11 cellular contexts compared by ENCODE assay signal in the genomic region with DNA sequence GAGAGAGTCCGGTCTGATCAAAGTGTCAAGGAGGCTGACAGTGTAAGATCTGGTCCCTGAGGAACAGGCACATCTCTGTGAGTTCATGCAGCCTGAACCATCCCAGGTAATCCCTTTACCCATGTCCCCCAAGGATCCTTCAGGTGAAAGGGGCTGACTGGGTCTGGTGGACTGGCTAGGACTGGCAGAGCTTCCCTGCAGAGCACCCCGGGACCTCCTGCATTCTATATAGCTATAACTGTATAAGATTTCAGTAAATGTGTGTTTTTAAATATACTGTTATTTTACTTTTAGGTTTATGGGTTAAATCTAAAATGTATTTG.
DNase-seq lines count a peak whose midpoint lies in the region; ATAC-seq and TF ChIP-seq lines count a peak whose summit lies in the region.
"Had no signal": no experiment of that assay in that cellular context is flagged by ENCODE, and none has a peak within 500 bp of the region (broad histone marks: within the 10 kb centered on the region; RNA-seq: fewer than 3 reads in every experiment).

No MANE protein-coding gene starts in this region.

- H3K27ac ChIP-seq in endodermal cell (ENCODE audit: low read depth, low read length) (no peak overlapping the region), substantia nigra (ENCODE audit: low read depth, low read length, poor library complexity, severe bottlenecking) (peak overlapping the region; percentile 85)
- H3K27ac ChIP-seq: foreskin keratinocyte, parathyroid adenoma had no signal

- peaks cover 15% of the 10 kb centered on the region for H3K9me3 ChIP-seq in endodermal cell (ENCODE audit: control insufficient read depth, low read length)

- POLR2A ChIA-PET in T-cell (lab: Charles Lee), result no interaction called here

- CTCF ChIA-PET in T-cell (lab: Charles Lee), result interaction anchor here (0.9 to 4.1 kb wide), 7 partner anchors 561 to 761 kb away, joined by 3 to 47 read pairs (median 4); no protein-coding TSS in a partner anchor

- H3K4me3 Mint-ChIP-seq in endodermal cell (no peak overlapping the region), nephron progenitor cell (no peak overlapping the region), T-cell (no peak overlapping the region)
- H3K4me3 Mint-ChIP-seq: activated naive CD4-positive, alpha-beta T cell treated with anti-CD3 and anti-CD28 coated beads, Interleukin-2, amount 50 U/mL, for 24 hours had no signal

- H3K27me3 ChIP-seq in endodermal cell (ENCODE audit: control insufficient read depth, insufficient read depth, low read length, poor library complexity, severe bottlenecking), result no peaks in the 10 kb centered on the region

- H3K27ac Mint-ChIP-seq in endodermal cell (no peak overlapping the region), nephron progenitor cell (no peak overlapping the region), T-cell (peak overlapping the region in 1 of 2 donors; percentile 71)
- H3K27ac Mint-ChIP-seq: activated naive CD4-positive, alpha-beta T cell treated with anti-CD3 and anti-CD28 coated beads, Interleukin-2, amount 50 U/mL, for 24 hours had no signal

- TF ChIP-seq CTCF in endodermal cell (conservative IDR thresholded peaks at IDR 0.05), result peak; percentile 6
- no peak for TF ChIP-seq CTCF in nephron progenitor cell (IDR thresholded peaks at IDR 0.05)

- DNase-seq in endodermal cell, result no peak
- DNase-seq in substantia nigra (lab: John Stamatoyannopoulos, UW), result no peak
- no peak for DNase-seq in nephron progenitor cell
- DNase-seq in NCI-H1048 (lab: John Stamatoyannopoulos, UW), result no peak
- DNase-seq in T-cell, result no peak

- H3K27me3 Mint-ChIP-seq in endodermal cell (ENCODE audit: insufficient read depth) (no peaks in the 10 kb centered on the region), nephron progenitor cell (ENCODE audit: low read depth, poor library complexity) (peaks cover 7% of the 10 kb centered on the region), T-cell (no peaks in the 10 kb centered on the region)
- H3K27me3 Mint-ChIP-seq: activated naive CD4-positive, alpha-beta T cell treated with anti-CD3 and anti-CD28 coated beads, Interleukin-2, amount 50 U/mL, for 24 hours had no signal

- H3K4me1 Mint-ChIP-seq in endodermal cell, result no peaks in the 10 kb centered on the region
- peaks cover 38% of the 10 kb centered on the region for H3K4me1 Mint-ChIP-seq in nephron progenitor cell
- H3K4me1 Mint-ChIP-seq in T-cell, result peaks cover 4 to 11% (median 4%) of the 10 kb centered on the region in 3 donors

- no peak overlapping the region for H3K9ac ChIP-seq in endodermal cell (ENCODE audit: extremely low read depth, low read length, poor library complexity, severe bottlenecking)
- H3K9ac ChIP-seq: parathyroid adenoma had no signal

- no peak overlapping the region for H3K4me3 ChIP-seq in endodermal cell (ENCODE audit: low read length)

- H3K36me3 ChIP-seq in endodermal cell (ENCODE audit: control insufficient read depth, insufficient read depth, low read length), result peaks cover 42% of the 10 kb centered on the region

- no peaks in the 10 kb centered on the region for H3K9me3 Mint-ChIP-seq in endodermal cell
- H3K9me3 Mint-ChIP-seq in nephron progenitor cell, result no peaks in the 10 kb centered on the region
- no peaks in the 10 kb centered on the region for H3K9me3 Mint-ChIP-seq in T-cell
- H3K9me3 Mint-ChIP-seq: activated naive CD4-positive, alpha-beta T cell treated with anti-CD3 and anti-CD28 coated beads, Interleukin-2, amount 50 U/mL, for 24 hours had no signal

- WGBS in endodermal cell (ENCODE audit: insufficient coverage in 1 of 2, insufficient read length in 1 of 2), 2 experiments, result 31 to 80% methylated on average over 1 of the region's 2 CpGs

- H3K4me1 ChIP-seq in endodermal cell (ENCODE audit: control insufficient read depth, insufficient read depth, low read length), result no peaks in the 10 kb centered on the region
- H3K4me1 ChIP-seq: foreskin keratinocyte, parathyroid adenoma had no signal

- H3K36me3 Mint-ChIP-seq in endodermal cell (ENCODE audit: low read depth) (peaks cover 64% of the 10 kb centered on the region), nephron progenitor cell (ENCODE audit: low read depth) (peaks cover 15% of the 10 kb centered on the region), T-cell (peaks cover 45% of the 10 kb centered on the region)

- peak; percentile 22 for ATAC-seq in GM19438 (IDR thresholded peaks at IDR 0.05; ENCODE audit: low read depth, unreplicated experiment)
- peak; percentile 14 for ATAC-seq in HG03439 (IDR thresholded peaks at IDR 0.05; ENCODE audit: unreplicated experiment)
- no peak for ATAC-seq in HG02852 (IDR thresholded peaks at IDR 0.05; ENCODE audit: unreplicated experiment)
- ATAC-seq in T-cell (replicated peaks in 1 of 4), result no peak

Comparison
In these comparisons a context has a peak if more than half of its experiments do, and no peak if none do; other contexts are left out.
1. ATAC-seq: peak in GM19438 (single experiment) and HG03439 (single experiment); none in HG02852 (single experiment) and T-cell (0 of 4).